In the genomic region with DNA sequence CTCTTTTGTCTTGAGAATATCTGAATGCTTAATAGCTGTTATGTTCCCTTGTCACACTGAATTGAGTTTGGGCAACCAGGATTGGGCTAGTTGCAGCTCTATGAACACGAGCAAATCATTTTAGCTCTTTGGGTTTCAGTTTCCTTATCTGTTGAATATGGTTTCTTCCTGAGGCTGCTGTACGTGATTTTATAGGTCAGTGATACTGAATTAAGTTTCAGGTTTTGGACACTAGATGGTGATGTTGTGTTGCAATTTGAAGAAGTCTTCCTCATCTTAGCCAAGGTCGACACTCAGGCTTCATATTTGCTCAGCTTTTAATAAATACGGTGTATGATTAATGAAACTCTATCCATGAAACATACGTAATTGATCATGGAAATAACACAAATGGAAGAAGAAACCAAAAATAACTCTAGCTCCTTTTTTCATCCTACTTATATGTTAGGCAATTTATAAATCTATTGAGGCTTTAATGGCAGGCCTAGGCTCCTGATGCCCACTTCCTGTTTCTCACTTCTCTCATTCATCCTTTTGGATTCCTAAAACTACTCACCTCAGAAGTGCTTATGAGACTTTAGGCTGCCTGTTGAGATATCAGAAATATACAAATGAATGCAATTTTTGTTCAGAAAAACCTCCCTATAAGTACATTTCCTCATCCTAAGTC, we compare ENCODE assay signal across 1 cellular context.
TF ChIP-seq lines count a peak whose summit lies in the region.

No MANE protein-coding gene starts in this region.

TF ChIP-seq in K562, 482 proteins besides CTCF, POLR2A, EP300 and RAD21 (continued from another document):
- no peak for TF ChIP-seq NFIX (CRISPR knock-in tag; IDR thresholded peaks at IDR 0.05; ENCODE audit: low read depth)
- no peak for TF ChIP-seq BACH1 (tag; IDR thresholded peaks at IDR 0.05)
- TF ChIP-seq ZC3H11A (IDR thresholded peaks at IDR 0.05; ENCODE audit: low read depth, low read length) = no peak
- TF ChIP-seq, protein P1, sequence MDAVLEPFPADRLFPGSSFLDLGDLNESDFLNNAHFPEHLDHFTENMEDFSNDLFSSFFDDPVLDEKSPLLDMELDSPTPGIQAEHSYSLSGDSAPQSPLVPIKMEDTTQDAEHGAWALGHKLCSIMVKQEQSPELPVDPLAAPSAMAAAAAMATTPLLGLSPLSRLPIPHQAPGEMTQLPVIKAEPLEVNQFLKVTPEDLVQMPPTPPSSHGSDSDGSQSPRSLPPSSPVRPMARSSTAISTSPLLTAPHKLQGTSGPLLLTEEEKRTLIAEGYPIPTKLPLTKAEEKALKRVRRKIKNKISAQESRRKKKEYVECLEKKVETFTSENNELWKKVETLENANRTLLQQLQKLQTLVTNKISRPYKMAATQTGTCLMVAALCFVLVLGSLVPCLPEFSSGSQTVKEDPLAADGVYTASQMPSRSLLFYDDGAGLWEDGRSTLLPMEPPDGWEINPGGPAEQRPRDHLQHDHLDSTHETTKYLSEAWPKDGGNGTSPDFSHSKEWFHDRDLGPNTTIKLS (IDR thresholded peaks at IDR 0.05; ENCODE audit: borderline replicate concordance, low read depth) = no peak
- TF ChIP-seq CBFA2T2 (conservative IDR thresholded peaks at IDR 0.05) = no peak
